ENCODE assay signal across 8 cellular contexts in genomic region chr10:21517134-21517982, GRCh38. TPM values are rescaled to one million over a fixed set of nuclear protein-coding genes. Genes with fewer than 3 reads are reported as not detected.
DNase-seq lines count a peak whose midpoint lies in the region; ATAC-seq and TF ChIP-seq lines count a peak whose summit lies in the region.

No MANE protein-coding gene starts in this region.

- peaks cover 44% of the 10 kb centered on the region for H3K4me1 Mint-ChIP-seq in activated naive CD4-positive, alpha-beta T cell treated with anti-CD3 and anti-CD28 coated beads, Interleukin-2, amount 10 ng/mL, durations not matched to agents 7 days and 5 days
- H3K4me1 Mint-ChIP-seq in activated naive CD8-positive, alpha-beta T cell treated with anti-CD3 and anti-CD28 coated beads for 36 hours: peaks cover 35% of the 10 kb centered on the region

- peak overlapping the region; percentile 82 for H2AFZ ChIP-seq in HCT116 (ENCODE audit: low read depth, low read length, poor library complexity, severe bottlenecking)

- H3K36me3 Mint-ChIP-seq in activated naive CD4-positive, alpha-beta T cell treated with anti-CD3 and anti-CD28 coated beads, Interleukin-2, amount 10 ng/mL, durations not matched to agents 7 days and 5 days: peaks cover 3% of the 10 kb centered on the region
- H3K36me3 Mint-ChIP-seq in activated naive CD8-positive, alpha-beta T cell treated with anti-CD3 and anti-CD28 coated beads for 36 hours: peaks cover 3% of the 10 kb centered on the region

- RAD21 ChIA-PET in HCT116 (lab: Charles Lee; ENCODE audit: low non-redundant PET in 1 of 2, low total read pairs in 2 of 2, uncharacterized antibody in 2 of 2, unreplicated experiment in 2 of 2): interaction anchor here in 1 of 2 experiments (0.7 kb wide), 1 partner anchor 493 kb away, joined by 3 read pairs; no protein-coding TSS in a partner anchor

- H3K27ac ChIP-seq in HCT116 (ENCODE audit: low read depth, low read length) (peak overlapping the region; percentile 47), left ventricle myocardium inferior (replicated peaks) (peak overlapping the region; percentile 99)

- BruUV-seq in HCT116 (replicated peaks; lab: Mats Ljungman, UMichigan): no TSS peak

- no peak for TF ChIP-seq CTCF in HCT116 (IDR thresholded peaks at IDR 0.05 in 2 of 3, conservative IDR thresholded peaks at IDR 0.05 in 1 of 3; ENCODE audit: borderline replicate concordance in 1 of 3, insufficient read depth in 1 of 3, low read depth in 2 of 3, low read length in 2 of 3)
- TF ChIP-seq CTCF in left ventricle myocardium inferior (IDR thresholded peaks at IDR 0.05; ENCODE audit: borderline replicate concordance): no peak

- no peak overlapping the region for H3K27ac Mint-ChIP-seq in activated naive CD4-positive, alpha-beta T cell treated with anti-CD3 and anti-CD28 coated beads, Interleukin-2, amount 10 ng/mL, durations not matched to agents 7 days and 5 days
- no peak overlapping the region for H3K27ac Mint-ChIP-seq in activated naive CD8-positive, alpha-beta T cell treated with anti-CD3 and anti-CD28 coated beads for 36 hours

- H3K27me3 Mint-ChIP-seq in activated naive CD4-positive, alpha-beta T cell treated with anti-CD3 and anti-CD28 coated beads, Interleukin-2, amount 10 ng/mL, durations not matched to agents 7 days and 5 days: peaks cover 85% of the 10 kb centered on the region
- H3K27me3 Mint-ChIP-seq in activated naive CD8-positive, alpha-beta T cell treated with anti-CD3 and anti-CD28 coated beads for 36 hours: peaks cover 93% of the 10 kb centered on the region

- peaks cover 13 to 30% of the 10 kb centered on the region in 2 experiments; a peak in 3 of 4 replicates for H3K4me1 ChIP-seq in HCT116 (ENCODE audit: control insufficient read depth in 1 of 2, insufficient read depth in 2 of 2, low read length in 2 of 2)
- H3K4me1 ChIP-seq in left ventricle myocardium inferior: peaks cover 57% of the 10 kb centered on the region

- no peaks in the 10 kb centered on the region for H3K79me2 ChIP-seq in HCT116 (ENCODE audit: insufficient read depth, low read length)

- intact Hi-C loops in HCT116 (cut with micrococcal nuclease): loop anchor here (5.0 kb wide), 1 partner anchor 240 kb away; no protein-coding TSS in a partner anchor
- intact Hi-C loops in left ventricle myocardium inferior (cut with micrococcal nuclease): no loop called here
- intact Hi-C loops in posterior cingulate gyrus (cut with DNase I): no loop called here

- no peaks in the 10 kb centered on the region for H3K9me3 ChIP-seq in HCT116 (ENCODE audit: control insufficient read depth in 1 of 2, insufficient read depth in 1 of 2, low read depth in 1 of 2, low read length in 2 of 2)
- no peaks in the 10 kb centered on the region for H3K9me3 ChIP-seq in left ventricle myocardium inferior (replicated peaks)

- H3K9me3 Mint-ChIP-seq in activated naive CD4-positive, alpha-beta T cell treated with anti-CD3 and anti-CD28 coated beads, Interleukin-2, amount 10 ng/mL, durations not matched to agents 7 days and 5 days: no peaks in the 10 kb centered on the region
- H3K9me3 Mint-ChIP-seq in activated naive CD8-positive, alpha-beta T cell treated with anti-CD3 and anti-CD28 coated beads for 36 hours: no peaks in the 10 kb centered on the region

- H3K27me3 ChIP-seq in HCT116 (ENCODE audit: insufficient read depth, low read length): no peaks in the 10 kb centered on the region
- H3K27me3 ChIP-seq in left ventricle myocardium inferior (ENCODE audit: low read depth): peaks cover 5% of the 10 kb centered on the region

- H3K9ac ChIP-seq in HCT116 (ENCODE audit: low read length): peak overlapping the region; percentile 29

- peak; percentile 81 for ATAC-seq in HCT116

- H4K20me1 ChIP-seq in HCT116 (ENCODE audit: insufficient read depth): no peaks in the 10 kb centered on the region

- peak; percentile 49 for DNase-seq in activated naive CD4-positive, alpha-beta T cell treated with anti-CD3 and anti-CD28 coated beads, Interleukin-2, amount 10 ng/mL, durations not matched to agents 7 days and 5 days
- no peak for DNase-seq in activated naive CD4-positive, alpha-beta T cell (lab: John Stamatoyannopoulos, UW)
- DNase-seq in HCT116 (ENCODE audit: low read depth, low spot score) (no peak), MV-4-11 (lab: John Stamatoyannopoulos, UW) (peak; percentile 6), left ventricle myocardium inferior (peak; percentile 68), posterior cingulate gyrus (peak in 8 of 10 donors; percentile 35 to 92 (median 63)), NCI-H1436 treated with DMSO at 0.1 percent for 48 hours (lab: John Stamatoyannopoulos, UW) (no peak)
- peak; percentile 36 for DNase-seq in activated naive CD8-positive, alpha-beta T cell treated with anti-CD3 and anti-CD28 coated beads for 36 hours

- H3K4me3 Mint-ChIP-seq in activated naive CD4-positive, alpha-beta T cell treated with anti-CD3 and anti-CD28 coated beads, Interleukin-2, amount 10 ng/mL, durations not matched to agents 7 days and 5 days: peak overlapping the region; percentile 79
- peak overlapping the region; percentile 79 for H3K4me3 Mint-ChIP-seq in activated naive CD8-positive, alpha-beta T cell treated with anti-CD3 and anti-CD28 coated beads for 36 hours

- peak overlapping the region; percentile 92 for H3K4me2 ChIP-seq in HCT116 (ENCODE audit: low read length)

- no peaks in the 10 kb centered on the region for H3K36me3 ChIP-seq in HCT116 (ENCODE audit: control insufficient read depth in 1 of 2, insufficient read depth in 2 of 2, low read length in 2 of 2)
- no peaks in the 10 kb centered on the region for H3K36me3 ChIP-seq in left ventricle myocardium inferior

- no peaks in the 10 kb centered on the region for H3K9me2 ChIP-seq in HCT116 (ENCODE audit: insufficient read depth)

- H3K4me3 ChIP-seq in HCT116 (replicated peaks in 1 of 2; ENCODE audit: low read depth in 1 of 2, low read length in 2 of 2): peak overlapping the region; percentile 42 to 63
- H3K4me3 ChIP-seq in left ventricle myocardium inferior: peak overlapping the region; percentile 75

- no peak for TF ChIP-seq RAD21 in HCT116 (IDR thresholded peaks at IDR 0.05; ENCODE audit: low read depth)

- CTCF ChIA-PET in activated naive CD4-positive, alpha-beta T cell treated with anti-CD3 and anti-CD28 coated beads, Interleukin-2, amount 10 ng/mL, durations not matched to agents 7 days and 5 days (lab: Charles Lee): interaction anchor here (3.5 kb wide), 1 partner anchor 20 kb away, joined by 25 read pairs; no protein-coding TSS in a partner anchor
- CTCF ChIA-PET in HCT116 (lab: Charles Lee): interaction anchor here (1.1 to 1.2 kb wide), 2 partner anchors 21 to 276 kb away, joined by 3 to 6 read pairs; no protein-coding TSS in a partner anchor

- POLR2A ChIA-PET in HCT116 (lab: Charles Lee): interaction anchor here (0.7 to 1.4 kb wide), 3 partner anchors 10 to 20 kb away, joined by 3 to 10 read pairs (median 9); no protein-coding TSS in a partner anchor

- TF ChIP-seq POLR2A in HCT116 (IDR thresholded peaks at IDR 0.05; ENCODE audit: borderline replicate concordance, extremely low read depth, insufficient read depth, insufficient read length): no peak

TF ChIP-seq in HCT116, 20 proteins besides CTCF, POLR2A, EP300 and RAD21:
- TF ChIP-seq SIN3A (IDR thresholded peaks at IDR 0.05; ENCODE audit: low read depth): 0 out of 2 replicates have a peak, but pooled peaks have one; percentile 31
- TF ChIP-seq, protein P1, sequence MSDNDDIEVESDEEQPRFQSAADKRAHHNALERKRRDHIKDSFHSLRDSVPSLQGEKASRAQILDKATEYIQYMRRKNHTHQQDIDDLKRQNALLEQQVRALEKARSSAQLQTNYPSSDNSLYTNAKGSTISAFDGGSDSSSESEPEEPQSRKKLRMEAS (IDR thresholded peaks at IDR 0.05): peak; percentile 51
- peak; percentile 86 for TF ChIP-seq TCF7L2 (IDR thresholded peaks at IDR 0.05; ENCODE audit: borderline replicate concordance, extremely low read depth, insufficient read depth, insufficient read length)
- no peak for TF ChIP-seq FOSL1 (IDR thresholded peaks at IDR 0.05; ENCODE audit: low read depth)
- TF ChIP-seq CEBPB (IDR thresholded peaks at IDR 0.05; ENCODE audit: low read depth): no peak
- peak; percentile 43; the same call in 1 of the 2 replicates for TF ChIP-seq ZFX (IDR thresholded peaks at IDR 0.05)

RNA-seq across cellular contexts. Expression of gene SKIDA1, which starts 8.1 kb away (rescaled TPM):
- total RNA-seq in HCT116 (2021; ENCODE audit: unreplicated experiment) (0.34 TPM), left ventricle myocardium inferior (2.7 TPM)
- 0.12 and 0.20 TPM in 2 replicates for polyA plus RNA-seq in HCT116 (2012)
- total RNA-seq in activated naive CD8-positive, alpha-beta T cell treated with anti-CD3 and anti-CD28 coated beads for 36 hours: under 1 TPM in 1 of 2 experiments, not detected in 1; 0.54 TPM

RNA-seq across cellular contexts. Expression of gene MLLT10, which starts 16.7 kb away (rescaled TPM):
- total RNA-seq in HCT116 (2021; ENCODE audit: unreplicated experiment) (45.2 TPM), left ventricle myocardium inferior (18.7 TPM)
- polyA plus RNA-seq in HCT116 (2012): 17.3 and 25.3 TPM in 2 replicates
- 10 to 100 TPM; 33.9 to 36.2 TPM for total RNA-seq in activated naive CD8-positive, alpha-beta T cell treated with anti-CD3 and anti-CD28 coated beads for 36 hours

Comparison
In these comparisons a context has a peak if more than half of its experiments do, and no peak if none do; other contexts are left out.
1. DNase-seq: peak in activated naive CD4-positive, alpha-beta T cell treated with anti-CD3 and anti-CD28 coated beads, Interleukin-2, amount 10 ng/mL, durations not matched to agents 7 days and 5 days (single experiment), MV-4-11 (single experiment), activated naive CD8-positive, alpha-beta T cell treated with anti-CD3 and anti-CD28 coated beads for 36 hours (single experiment), left ventricle myocardium inferior (single experiment) and posterior cingulate gyrus (8 of 10); none in activated naive CD4-positive, alpha-beta T cell (0 of 4), HCT116 (single experiment) and NCI-H1436 treated with DMSO at 0.1 percent for 48 hours (single experiment).